ENCODE assay signal across 36 cellular contexts in the genomic region with DNA sequence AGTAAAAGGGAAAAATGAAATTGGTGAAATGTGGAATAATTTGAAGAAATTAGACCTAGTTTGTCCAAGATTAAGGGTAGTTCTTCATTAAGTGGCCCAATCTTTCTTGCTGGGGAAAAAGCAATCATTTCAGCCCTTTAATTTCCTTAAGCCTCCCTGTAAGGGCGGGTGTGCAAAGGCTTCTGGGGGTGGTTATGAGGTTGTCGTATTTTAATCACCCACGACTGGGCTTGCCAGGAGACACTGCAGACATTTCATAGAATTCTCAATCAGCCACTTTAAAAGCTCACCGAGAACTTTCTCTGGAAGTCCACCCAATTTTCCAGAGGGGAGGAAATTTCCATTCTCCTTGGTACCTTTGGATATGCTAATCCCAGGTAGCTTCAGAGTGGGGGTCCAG. TPM values are rescaled to one million over a fixed set of nuclear protein-coding genes. Genes with fewer than 3 reads are reported as not detected.
"Had no signal": no experiment of that assay in that cellular context is flagged by ENCODE, and none has a peak within 500 bp of the region (broad histone marks: within the 10 kb centered on the region; RNA-seq: fewer than 3 reads in every experiment).

No MANE protein-coding gene starts in this region.

- DNase-seq: activated CD4-positive, alpha-beta T cell treated with anti-CD3 and anti-CD28 coated beads for 36 hours; activated CD4-positive, alpha-beta T cell treated with anti-CD3 and anti-CD28 coated beads, Interleukin-2, amount 10 ng/mL, durations not matched to agents 24 days and 14 days; activated CD8-positive, alpha-beta memory T cell treated with anti-CD3 and anti-CD28 coated beads, Interleukin-2, amount 10 ng/mL, durations not matched to agents 7 days and 5 days; activated CD8-positive, alpha-beta memory T cell treated with anti-CD3 and anti-CD28 coated beads, Interleukin-2, amount 50 U/mL, for 4 hours; activated CD8-positive, alpha-beta T cell treated with anti-CD3 and anti-CD28 coated beads, Interleukin-2, amount 10 ng/mL, durations not matched to agents 7 days and 5 days; activated naive CD4-positive, alpha-beta T cell treated with anti-CD3 and anti-CD28 coated beads, Interleukin-2, amount 10 ng/mL, durations not matched to agents 7 days and 5 days; activated naive CD8-positive, alpha-beta T cell treated with anti-CD3 and anti-CD28 coated beads, Interleukin-2, amount 10 ng/mL, durations not matched to agents 7 days and 5 days; activated T-cell treated with anti-CD3 and anti-CD28 coated beads, Interleukin-2, amount 50 U/mL, for 1 hour; activated T-cell treated with anti-CD3 and anti-CD28 coated beads, Interleukin-2, amount 50 U/mL, for 48 hours; brain microvascular endothelial cell; cortex of kidney; dermis blood vessel endothelial cell; effector CD4-positive, alpha-beta T cell; effector memory CD8-positive, alpha-beta T cell; esophagus squamous epithelium; foreskin melanocyte; T-helper 1 cell; T-helper 17 cell; T1000 had no signal

- H3K4me1 ChIP-seq: esophagus squamous epithelium, gastroesophageal sphincter had no signal

- H3K27me3 Mint-ChIP-seq: activated CD4-positive, alpha-beta T cell treated with anti-CD3 and anti-CD28 coated beads, Interleukin-2, amount 10 ng/mL, durations not matched to agents 24 days and 14 days; activated CD8-positive, alpha-beta memory T cell treated with anti-CD3 and anti-CD28 coated beads, Interleukin-2, amount 10 ng/mL, durations not matched to agents 7 days and 5 days had no signal

- H3K27ac Mint-ChIP-seq: activated CD4-positive, alpha-beta memory T cell treated with anti-CD3 and anti-CD28 coated beads for 36 hours; activated CD4-positive, alpha-beta T cell treated with anti-CD3 and anti-CD28 coated beads for 36 hours; activated CD4-positive, alpha-beta T cell treated with anti-CD3 and anti-CD28 coated beads, Interleukin-2, amount 10 ng/mL, durations not matched to agents 24 days and 14 days; activated CD8-positive, alpha-beta memory T cell treated with anti-CD3 and anti-CD28 coated beads, Interleukin-2, amount 10 ng/mL, durations not matched to agents 7 days and 5 days; activated CD8-positive, alpha-beta T cell treated with anti-CD3 and anti-CD28 coated beads, Interleukin-2, amount 10 ng/mL, durations not matched to agents 7 days and 5 days; activated naive CD4-positive, alpha-beta T cell treated with anti-CD3 and anti-CD28 coated beads, Interleukin-2, amount 10 ng/mL, durations not matched to agents 7 days and 5 days; activated naive CD4-positive, alpha-beta T cell treated with anti-CD3 and anti-CD28 coated beads, Interleukin-2, amount 50 U/mL, for 72 hours; activated naive CD8-positive, alpha-beta T cell treated with anti-CD3 and anti-CD28 coated beads, Interleukin-2, amount 10 ng/mL, durations not matched to agents 7 days and 5 days; activated T-helper 1 cell treated with anti-CD3 and anti-CD28 coated beads, Interleukin-12 subunit alpha, Interleukin-12 subunit beta, Interleukin-2, Interleukin-4 antibody, amounts not matched to agents 30 ng/mL and 10 ng/mL and 1 ng/mL, durations not matched to agents 14 hours and 24 hours and 36 hours; activated T-helper 2 cell treated with anti-CD3 and anti-CD28 coated beads, Interferon-gamma antibody, Interleukin-2, Interleukin-4, amounts not matched to agents 10 μg/mL and 5 μg/mL and 100 μg/mL, durations not matched to agents 14 hours and 24 hours and 36 hours; effector memory CD8-positive, alpha-beta T cell; T-helper 17 cell; T-helper 2 cell treated with Interferon-gamma antibody and Interleukin-4, amounts not matched to agents 5 μg/mL and 100 μg/mL, for 36 hours; WTC11 had no signal

- H3K27me3 ChIP-seq: brain microvascular endothelial cell had no signal

- H3K36me3 ChIP-seq: brain microvascular endothelial cell, esophagus squamous epithelium, gastroesophageal sphincter had no signal

- H3K4me3 Mint-ChIP-seq: activated CD4-positive, alpha-beta memory T cell treated with anti-CD3 and anti-CD28 coated beads for 36 hours; activated CD4-positive, alpha-beta T cell treated with anti-CD3 and anti-CD28 coated beads for 36 hours; activated CD4-positive, alpha-beta T cell treated with anti-CD3 and anti-CD28 coated beads, Interleukin-2, amount 10 ng/mL, durations not matched to agents 24 days and 14 days; activated CD8-positive, alpha-beta memory T cell treated with anti-CD3 and anti-CD28 coated beads, Interleukin-2, amount 10 ng/mL, durations not matched to agents 7 days and 5 days; activated CD8-positive, alpha-beta T cell treated with anti-CD3 and anti-CD28 coated beads, Interleukin-2, amount 10 ng/mL, durations not matched to agents 7 days and 5 days; activated naive CD4-positive, alpha-beta T cell treated with anti-CD3 and anti-CD28 coated beads, Interleukin-2, amount 10 ng/mL, durations not matched to agents 7 days and 5 days; activated naive CD8-positive, alpha-beta T cell treated with anti-CD3 and anti-CD28 coated beads, Interleukin-2, amount 10 ng/mL, durations not matched to agents 7 days and 5 days; activated T-helper 1 cell treated with anti-CD3 and anti-CD28 coated beads, Interleukin-12 subunit alpha, Interleukin-12 subunit beta, Interleukin-2, Interleukin-4 antibody, amounts not matched to agents 30 ng/mL and 10 ng/mL and 1 ng/mL, durations not matched to agents 14 hours and 24 hours and 36 hours; effector memory CD8-positive, alpha-beta T cell; T-helper 17 cell; T-helper 2 cell treated with Interferon-gamma antibody and Interleukin-4, amounts not matched to agents 5 μg/mL and 100 μg/mL, for 36 hours; WTC11 had no signal

- H3K36me3 Mint-ChIP-seq: activated CD4-positive, alpha-beta memory T cell treated with anti-CD3 and anti-CD28 coated beads for 36 hours; activated CD8-positive, alpha-beta memory T cell treated with anti-CD3 and anti-CD28 coated beads, Interleukin-2, amount 10 ng/mL, durations not matched to agents 7 days and 5 days; activated naive CD4-positive, alpha-beta T cell treated with anti-CD3 and anti-CD28 coated beads, Interleukin-2, amount 10 ng/mL, durations not matched to agents 7 days and 5 days; activated naive CD4-positive, alpha-beta T cell treated with anti-CD3 and anti-CD28 coated beads, Interleukin-2, amount 50 U/mL, for 72 hours; activated naive CD8-positive, alpha-beta T cell treated with anti-CD3 and anti-CD28 coated beads, Interleukin-2, amount 10 ng/mL, durations not matched to agents 7 days and 5 days had no signal

- H3K4me3 ChIP-seq: esophagus squamous epithelium, gastroesophageal sphincter had no signal

- H3K4me1 Mint-ChIP-seq: activated CD4-positive, alpha-beta T cell treated with anti-CD3 and anti-CD28 coated beads for 36 hours; activated CD4-positive, alpha-beta T cell treated with anti-CD3 and anti-CD28 coated beads, Interleukin-2, amount 10 ng/mL, durations not matched to agents 24 days and 14 days; activated CD8-positive, alpha-beta memory T cell treated with anti-CD3 and anti-CD28 coated beads, Interleukin-2, amount 10 ng/mL, durations not matched to agents 7 days and 5 days; activated naive CD4-positive, alpha-beta T cell treated with anti-CD3 and anti-CD28 coated beads, Interleukin-2, amount 10 ng/mL, durations not matched to agents 7 days and 5 days; activated naive CD8-positive, alpha-beta T cell treated with anti-CD3 and anti-CD28 coated beads, Interleukin-2, amount 10 ng/mL, durations not matched to agents 7 days and 5 days; T-helper 17 cell had no signal

- H3K9me3 Mint-ChIP-seq: activated CD4-positive, alpha-beta memory T cell treated with anti-CD3 and anti-CD28 coated beads for 36 hours; activated CD4-positive, alpha-beta T cell treated with anti-CD3 and anti-CD28 coated beads, Interleukin-2, amount 10 ng/mL, durations not matched to agents 24 days and 14 days; activated naive CD4-positive, alpha-beta T cell treated with anti-CD3 and anti-CD28 coated beads, Interleukin-2, amount 10 ng/mL, durations not matched to agents 7 days and 5 days; activated naive CD4-positive, alpha-beta T cell treated with anti-CD3 and anti-CD28 coated beads, Interleukin-2, amount 50 U/mL, for 72 hours; activated naive CD8-positive, alpha-beta T cell treated with anti-CD3 and anti-CD28 coated beads, Interleukin-2, amount 10 ng/mL, durations not matched to agents 7 days and 5 days; activated T-helper 1 cell treated with anti-CD3 and anti-CD28 coated beads, Interleukin-12 subunit alpha, Interleukin-12 subunit beta, Interleukin-2, Interleukin-4 antibody, amounts not matched to agents 30 ng/mL and 10 ng/mL and 1 ng/mL, durations not matched to agents 14 hours and 24 hours and 36 hours; activated T-helper 2 cell treated with anti-CD3 and anti-CD28 coated beads, Interferon-gamma antibody, Interleukin-2, Interleukin-4, amounts not matched to agents 10 μg/mL and 5 μg/mL and 100 μg/mL, durations not matched to agents 14 hours and 24 hours and 36 hours; effector memory CD8-positive, alpha-beta T cell; T-helper 2 cell treated with Interferon-gamma antibody and Interleukin-4, amounts not matched to agents 5 μg/mL and 100 μg/mL, for 36 hours had no signal

- H3K27ac ChIP-seq: brain microvascular endothelial cell, epithelial cell of prostate, esophagus squamous epithelium, gastroesophageal sphincter, VCaP had no signal

- ATAC-seq: activated CD4-positive, alpha-beta T cell treated with anti-CD3 and anti-CD28 coated beads for 36 hours; activated CD4-positive, CD25-positive, alpha-beta regulatory T cell treated with anti-CD3 and anti-CD28 coated beads, Interleukin-2, amount 50 U/mL, for 24 hours; activated CD8-positive, alpha-beta memory T cell treated with anti-CD3 and anti-CD28 coated beads, Interleukin-2, amount 10 ng/mL, durations not matched to agents 7 days and 5 days; activated CD8-positive, alpha-beta T cell treated with anti-CD3 and anti-CD28 coated beads, Interleukin-2, amount 10 ng/mL, durations not matched to agents 7 days and 5 days; activated naive CD4-positive, alpha-beta T cell treated with anti-CD3 and anti-CD28 coated beads, Interleukin-2, amount 50 U/mL, for 72 hours; effector memory CD8-positive, alpha-beta T cell; gastroesophageal sphincter; T-helper 17 cell; WTC11 had no signal

RNA-seq across cellular contexts. Expression of gene DLK1, which starts 43.4 kb away (rescaled TPM):
- total RNA-seq: activated CD4-positive, alpha-beta memory T cell treated with anti-CD3 and anti-CD28 coated beads for 36 hours; activated CD4-positive, alpha-beta T cell treated with anti-CD3 and anti-CD28 coated beads for 36 hours; activated CD4-positive, alpha-beta T cell treated with anti-CD3 and anti-CD28 coated beads, Interleukin-2, amount 10 ng/mL, durations not matched to agents 24 days and 14 days; activated CD8-positive, alpha-beta memory T cell treated with anti-CD3 and anti-CD28 coated beads for 36 hours; activated CD8-positive, alpha-beta memory T cell treated with anti-CD3 and anti-CD28 coated beads, Interleukin-2, amount 10 ng/mL, durations not matched to agents 7 days and 5 days; activated CD8-positive, alpha-beta T cell treated with anti-CD3 and anti-CD28 coated beads, Interleukin-2, amount 10 ng/mL, durations not matched to agents 7 days and 5 days; activated naive CD4-positive, alpha-beta T cell treated with anti-CD3 and anti-CD28 coated beads, Interleukin-2, amount 50 U/mL, for 72 hours; activated naive CD8-positive, alpha-beta T cell treated with anti-CD3 and anti-CD28 coated beads, Interleukin-2, amount 10 ng/mL, durations not matched to agents 7 days and 5 days; activated T-helper 1 cell treated with anti-CD3 and anti-CD28 coated beads, Interleukin-12 subunit alpha, Interleukin-12 subunit beta, Interleukin-2, Interleukin-4 antibody, amounts not matched to agents 30 ng/mL and 10 ng/mL and 1 ng/mL, durations not matched to agents 14 hours and 24 hours and 36 hours; activated T-helper 2 cell treated with anti-CD3 and anti-CD28 coated beads, Interferon-gamma antibody, Interleukin-2, Interleukin-4, amounts not matched to agents 10 μg/mL and 5 μg/mL and 100 μg/mL, durations not matched to agents 14 hours and 24 hours and 36 hours; bronchial epithelial cell; dermis blood vessel endothelial cell; esophagus squamous epithelium; fibroblast of lung; fibroblast of villous mesenchyme; gastroesophageal sphincter; glomerular endothelial cell had no signal
- polyA plus RNA-seq: fibroblast of lung had no signal

RNA-seq across cellular contexts. Expression of gene MEG3, which starts 55.9 kb away (rescaled TPM):
- total RNA-seq: activated CD4-positive, alpha-beta memory T cell treated with anti-CD3 and anti-CD28 coated beads for 36 hours; activated CD4-positive, alpha-beta T cell treated with anti-CD3 and anti-CD28 coated beads for 36 hours; activated CD4-positive, alpha-beta T cell treated with anti-CD3 and anti-CD28 coated beads, Interleukin-2, amount 10 ng/mL, durations not matched to agents 24 days and 14 days; activated CD8-positive, alpha-beta memory T cell treated with anti-CD3 and anti-CD28 coated beads for 36 hours; activated CD8-positive, alpha-beta memory T cell treated with anti-CD3 and anti-CD28 coated beads, Interleukin-2, amount 10 ng/mL, durations not matched to agents 7 days and 5 days; activated CD8-positive, alpha-beta T cell treated with anti-CD3 and anti-CD28 coated beads, Interleukin-2, amount 10 ng/mL, durations not matched to agents 7 days and 5 days; activated naive CD4-positive, alpha-beta T cell treated with anti-CD3 and anti-CD28 coated beads, Interleukin-2, amount 50 U/mL, for 72 hours; activated naive CD8-positive, alpha-beta T cell treated with anti-CD3 and anti-CD28 coated beads, Interleukin-2, amount 10 ng/mL, durations not matched to agents 7 days and 5 days; activated T-helper 1 cell treated with anti-CD3 and anti-CD28 coated beads, Interleukin-12 subunit alpha, Interleukin-12 subunit beta, Interleukin-2, Interleukin-4 antibody, amounts not matched to agents 30 ng/mL and 10 ng/mL and 1 ng/mL, durations not matched to agents 14 hours and 24 hours and 36 hours; activated T-helper 2 cell treated with anti-CD3 and anti-CD28 coated beads, Interferon-gamma antibody, Interleukin-2, Interleukin-4, amounts not matched to agents 10 μg/mL and 5 μg/mL and 100 μg/mL, durations not matched to agents 14 hours and 24 hours and 36 hours; astrocyte; chondrocyte had no signal
